ENCODE assay signal across 8 cellular contexts in the genomic region with DNA sequence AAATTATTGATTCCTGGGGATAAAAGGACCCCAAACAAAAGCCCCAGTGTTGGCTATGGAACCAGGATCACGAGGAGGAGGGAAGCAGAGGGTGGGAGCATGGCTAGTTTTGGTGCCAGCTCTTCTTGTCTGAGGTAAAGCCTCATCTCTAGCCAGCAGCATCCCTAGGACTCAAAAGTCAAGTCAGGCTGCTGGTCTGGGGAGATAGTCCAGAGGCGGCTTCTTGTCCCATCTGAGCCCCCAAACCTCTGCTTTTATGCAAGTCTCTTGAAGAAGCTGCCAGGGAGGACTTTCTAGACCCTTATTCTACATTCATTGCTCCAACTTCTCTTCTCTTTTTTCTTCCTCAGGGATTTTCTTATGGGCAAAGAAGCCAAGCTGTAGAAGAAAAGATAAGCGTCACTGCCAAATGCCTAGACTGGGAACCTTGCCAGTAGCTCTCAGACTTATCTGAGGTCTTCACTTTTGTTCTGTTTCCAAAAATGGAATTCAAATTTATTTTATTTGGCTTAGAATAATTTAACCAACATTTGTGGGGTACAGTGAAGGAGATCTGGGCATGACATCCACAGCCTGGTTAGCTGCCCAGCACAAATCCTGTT. TPM values are rescaled to one million over a fixed set of nuclear protein-coding genes. Genes with fewer than 3 reads are reported as not detected.
DNase-seq lines count a peak whose midpoint lies in the region; ATAC-seq, FAIRE-seq and TF ChIP-seq lines count a peak whose summit lies in the region.

No MANE protein-coding gene starts in this region.

- H2AFZ ChIP-seq in GM23248 = peak overlapping the region; percentile 93

- FAIRE-seq in frontal cortex (lab: Jason Lieb, UNC) = no peak

- H3K36me3 ChIP-seq in GM23248 (ENCODE audit: low read depth) (no peaks in the 10 kb centered on the region), heart left ventricle (no peaks in the 10 kb centered on the region), skeletal muscle satellite cell (ENCODE audit: insufficient read depth, low read length) (peaks cover 41% of the 10 kb centered on the region)

- peaks cover 25% of the 10 kb centered on the region for H3F3A ChIP-seq in GM23248 (ENCODE audit: insufficient read depth)

- ATAC-seq in heart left ventricle (peak in 3 of 4 donors; percentile 15 to 17 (median 16)), GM21528 (IDR thresholded peaks at IDR 0.05; ENCODE audit: low FRiP score, unreplicated experiment) (no peak)

- DNase-seq in GM23248 (peak; percentile 28), heart left ventricle (no peak), NCI-H2107 (lab: John Stamatoyannopoulos, UW) (no peak), HEK293T (ENCODE audit: extremely low spot score) (no peak), frontal cortex (ENCODE audit: low spot score in 2 of 2) (no peak)

- in situ Hi-C loops in GM23248 (cut with MboI) = no loop called here

- H3K79me2 ChIP-seq in GM23248 (ENCODE audit: insufficient read depth) = no peaks in the 10 kb centered on the region

- H3K27me3 ChIP-seq in GM23248 (replicated peaks; ENCODE audit: insufficient read depth) (no peaks in the 10 kb centered on the region), heart left ventricle (no peaks in the 10 kb centered on the region), skeletal muscle satellite cell (ENCODE audit: control insufficient read depth, insufficient read depth, low read length) (no peaks in the 10 kb centered on the region)

- H4K20me1 ChIP-seq in GM23248 (ENCODE audit: insufficient read depth) = no peaks in the 10 kb centered on the region

- H3K4me1 ChIP-seq in GM23248 (ENCODE audit: insufficient read depth) (peaks cover 17% of the 10 kb centered on the region), heart left ventricle (peaks cover 3 to 29% (median 23%) of the 10 kb centered on the region in 12 donors), skeletal muscle satellite cell (ENCODE audit: control insufficient read depth, insufficient read depth, low read length) (peaks cover 33% of the 10 kb centered on the region)

- POLR2A ChIA-PET in HEK293T (lab: Yijun Ruan, JAX) = interaction anchor here (1.0 to 2.9 kb wide), 12 partner anchors 13 to 159 kb away, joined by 3 to 25 read pairs (median 8); partner anchors contain the start of genes ANKRD34A, ITGA10, LIX1L and NUDT17

- TF ChIP-seq CTCF in WI38 (IDR thresholded peaks at IDR 0.05; ENCODE audit: low read depth, low read length) (no peak), heart left ventricle (IDR thresholded peaks at IDR 0.05) (no peak)

- 76 to 79% methylated on average over 3 of the region's 3 CpGs for WGBS in GM23248 (ENCODE audit: low coverage in 1 of 2, low lambda C conversion rate in 2 of 2, missing lambda C conversion rate in 2 of 2), 2 experiments
- 32 to 41% (median 38%) methylated on average over 3 of the region's 3 CpGs for WGBS in heart left ventricle, 4 donors

- H3K27ac ChIP-seq in GM23248 (peak overlapping the region; percentile 80), heart left ventricle (peak overlapping the region; percentile 77 to 91 (median 83))

- TF ChIP-seq POLR2A in heart left ventricle (IDR thresholded peaks at IDR 0.05) = no peak

- peak overlapping the region; percentile 50; the same call in 1 of the 2 replicates for H3K4me3 ChIP-seq in GM23248
- H3K4me3 ChIP-seq in WI38 (ENCODE audit: low read depth, low read length) = peak overlapping the region; percentile 23; the same call in 1 of the 2 replicates
- H3K4me3 ChIP-seq in heart left ventricle = peak overlapping the region in 2 of 12 donors; percentile 1 to 13
- H3K4me3 ChIP-seq in skeletal muscle satellite cell (ENCODE audit: low read length) = peak overlapping the region; percentile 18

- no peaks in the 10 kb centered on the region for H3K9me2 ChIP-seq in GM23248 (ENCODE audit: insufficient read depth)

- CTCF ChIA-PET in HEK293T (lab: Yijun Ruan, JAX) = interaction anchor here (0.8 to 3.5 kb wide), 23 partner anchors 10 to 144 kb away, joined by 3 to 50 read pairs (median 4); partner anchors contain the start of genes ANKRD34A, ITGA10, NUDT17 and PIAS3

- intact Hi-C loops in heart left ventricle (cut with DNase I) = loop anchor here in 9 of 10 donors (1.0 to 10.0 kb wide), 7 partner anchors 16 to 122 kb away; partner anchors contain the start of gene ITGA10 (in 2 of the 9)

- H3K9me3 ChIP-seq in GM23248 (ENCODE audit: low read depth) (no peaks in the 10 kb centered on the region), heart left ventricle (no peaks in the 10 kb centered on the region), skeletal muscle satellite cell (replicated peaks; ENCODE audit: low read length) (no peaks in the 10 kb centered on the region)

- H3K4me2 ChIP-seq in GM23248 (ENCODE audit: unreplicated experiment) (peak overlapping the region; percentile 77), skeletal muscle satellite cell (ENCODE audit: low read length) (peak overlapping the region; percentile 66)

- H3K9ac ChIP-seq in GM23248 = peak overlapping the region; percentile 60
- peak overlapping the region; percentile 77 for H3K9ac ChIP-seq in skeletal muscle satellite cell (ENCODE audit: low read depth, low read length)

TF ChIP-seq in HEK293T, 16 proteins besides CTCF, POLR2A, EP300 and RAD21:
- TF ChIP-seq SP1 (IDR thresholded peaks at IDR 0.05) (no peak), ARNT (IDR thresholded peaks at IDR 0.05) (no peak), L3MBTL2 (conservative IDR thresholded peaks at IDR 0.05) (no peak), FOXM1 (IDR thresholded peaks at IDR 0.05; ENCODE audit: borderline replicate concordance) (no peak), BHLHE40 (IDR thresholded peaks at IDR 0.05; ENCODE audit: borderline replicate concordance) (no peak), LEF1 (IDR thresholded peaks at IDR 0.05; ENCODE audit: borderline replicate concordance) (no peak), HDGF (IDR thresholded peaks at IDR 0.05; ENCODE audit: borderline replicate concordance) (no peak), SUZ12 (IDR thresholded peaks at IDR 0.05) (no peak), NFRKB (IDR thresholded peaks at IDR 0.05) (no peak), FOXA1 (IDR thresholded peaks at IDR 0.05) (no peak), FOXK2 (IDR thresholded peaks at IDR 0.05) (no peak), CTBP1 (IDR thresholded peaks at IDR 0.05; ENCODE audit: borderline replicate concordance) (no peak), TARDBP (IDR thresholded peaks at IDR 0.05) (no peak)
- TF ChIP-seq, protein P1, sequence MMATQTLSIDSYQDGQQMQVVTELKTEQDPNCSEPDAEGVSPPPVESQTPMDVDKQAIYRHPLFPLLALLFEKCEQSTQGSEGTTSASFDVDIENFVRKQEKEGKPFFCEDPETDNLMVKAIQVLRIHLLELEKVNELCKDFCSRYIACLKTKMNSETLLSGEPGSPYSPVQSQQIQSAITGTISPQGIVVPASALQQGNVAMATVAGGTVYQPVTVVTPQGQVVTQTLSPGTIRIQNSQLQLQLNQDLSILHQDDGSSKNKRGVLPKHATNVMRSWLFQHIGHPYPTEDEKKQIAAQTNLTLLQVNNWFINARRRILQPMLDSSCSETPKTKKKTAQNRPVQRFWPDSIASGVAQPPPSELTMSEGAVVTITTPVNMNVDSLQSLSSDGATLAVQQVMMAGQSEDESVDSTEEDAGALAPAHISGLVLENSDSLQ (IDR thresholded peaks at IDR 0.05) = no peak

RNA-seq across cellular contexts. Expression of gene ANKRD35, which starts 6.9 kb away (rescaled TPM):
- total RNA-seq in GM23248 (2014; rRNA removed; shearing (Covaris generic)) = 0.38 and 0.65 TPM in 2 replicates
- polyA plus RNA-seq in GM23248 (2016; fragmentation: Nextera tagmentation; extraction: Ambion mirVana) = 3.4 and 3.5 TPM in 2 replicates
- total RNA-seq in heart left ventricle = 1 to 10 TPM in 2 of 9 donors, under 1 TPM in 7; 0.29 to 1.4 (median 0.51) TPM
- 1 to 10 TPM in 1 of 2 donors, under 1 TPM in 1; 0.50 to 1.5 TPM for polyA plus RNA-seq in heart left ventricle
- total RNA-seq in skeletal muscle satellite cell (2012; rRNA removed) = 3.0 and 3.1 TPM in 2 replicates
- 0.82 TPM for total RNA-seq in frontal cortex

RNA-seq across cellular contexts. Expression of gene ITGA10, which starts 17.3 kb away (rescaled TPM):
- 0.13 and 0.65 TPM in 2 replicates for total RNA-seq in GM23248 (2014; rRNA removed; shearing (Covaris generic))
- polyA plus RNA-seq in GM23248 (2016; fragmentation: Nextera tagmentation; extraction: Ambion mirVana) = 0.31 and 0.35 TPM in 2 replicates
- total RNA-seq in heart left ventricle = 1 to 10 TPM in 7 of 9 donors, under 1 TPM in 2; 0.81 to 5.4 (median 1.3) TPM
- polyA plus RNA-seq in heart left ventricle = 1 to 10 TPM; 2.4 to 2.6 TPM
- 35.2 and 40.8 TPM in 2 replicates for total RNA-seq in skeletal muscle satellite cell (2012; rRNA removed)
- total RNA-seq in frontal cortex = 0.82 TPM

RNA-seq across cellular contexts. Expression of gene PEX11B, which starts 25.9 kb away (rescaled TPM):
- total RNA-seq in GM23248 (2014; rRNA removed; shearing (Covaris generic)) = 32.2 and 34.5 TPM in 2 replicates
- polyA plus RNA-seq in GM23248 (2016; fragmentation: Nextera tagmentation; extraction: Ambion mirVana) = 37.1 and 37.9 TPM in 2 replicates
- total RNA-seq in heart left ventricle = 10 to 100 TPM; 17.7 to 27.5 (median 24.5) TPM
- polyA plus RNA-seq in heart left ventricle = 10 to 100 TPM; 19.6 to 29.8 TPM
- 18.8 and 24.0 TPM in 2 replicates for total RNA-seq in skeletal muscle satellite cell (2012; rRNA removed)
- total RNA-seq in frontal cortex = 35.5 TPM

RNA-seq across cellular contexts. Expression of gene PIAS3, which starts 33.7 kb away (rescaled TPM):
- 22.2 and 32.5 TPM in 2 replicates for total RNA-seq in GM23248 (2014; rRNA removed; shearing (Covaris generic))
- polyA plus RNA-seq in GM23248 (2016; fragmentation: Nextera tagmentation; extraction: Ambion mirVana) (58.3 and 63.0 TPM in 2 replicates), heart left ventricle (10 to 100 TPM; 14.2 to 31.0 TPM)
- total RNA-seq in heart left ventricle (10 to 100 TPM; 14.2 to 25.8 (median 15.6) TPM), frontal cortex (6.1 TPM)
- total RNA-seq in skeletal muscle satellite cell (2012; rRNA removed) = 16.5 and 25.3 TPM in 2 replicates

RNA-seq across cellular contexts. Expression of gene RBM8A, which starts 34.7 kb away (rescaled TPM):
- total RNA-seq in GM23248 (2014; rRNA removed; shearing (Covaris generic)) = 112 and 127 TPM in 2 replicates
- polyA plus RNA-seq in GM23248 (2016; fragmentation: Nextera tagmentation; extraction: Ambion mirVana) = 204 and 210 TPM in 2 replicates
- 100 to 1,000 TPM in 1 of 9 donors, 10 to 100 TPM in 8; 58.7 to 100 (median 75.7) TPM for total RNA-seq in heart left ventricle
- polyA plus RNA-seq in heart left ventricle = 100 to 1,000 TPM in 1 of 2 donors, 10 to 100 TPM in 1; 57.9 to 186 TPM
- 125 and 170 TPM in 2 replicates for total RNA-seq in skeletal muscle satellite cell (2012; rRNA removed)
- total RNA-seq in frontal cortex = 81.1 TPM
